In genomic region chr12:119544780-119545625, GRCh38 we compare ENCODE assay signal across 7 cellular contexts. TPM values are rescaled to one million over a fixed set of nuclear protein-coding genes. Genes with fewer than 3 reads are reported as not detected.
DNase-seq lines count a peak whose midpoint lies in the region; ATAC-seq and TF ChIP-seq lines count a peak whose summit lies in the region.

No MANE protein-coding gene starts in this region.

- H4K20me1 ChIP-seq in IMR-90 (ENCODE audit: insufficient read depth, low read length) (no peaks in the 10 kb centered on the region), PC-3 (ENCODE audit: low read length) (no peaks in the 10 kb centered on the region)

- H3K4ac ChIP-seq in IMR-90 (ENCODE audit: low read depth, low read length): no peak overlapping the region

- H3K9me1 ChIP-seq in IMR-90 (ENCODE audit: insufficient read depth, low read length): no peaks in the 10 kb centered on the region

- no peak overlapping the region for H3K23ac ChIP-seq in IMR-90 (ENCODE audit: low read depth, low read length)

- H3K4me1 Mint-ChIP-seq in activated T-cell treated with anti-CD3 and anti-CD28 coated beads, Interleukin-2, amount 50 U/mL, for 24 hours (ENCODE audit: low read depth): no peaks in the 10 kb centered on the region

- no peak for TF ChIP-seq POLR2A in IMR-90 (IDR thresholded peaks at IDR 0.05; ENCODE audit: low read depth, low read length)

- no peak overlapping the region for H3K14ac ChIP-seq in IMR-90 (replicated peaks; ENCODE audit: low read depth, low read length)

- H3K18ac ChIP-seq in IMR-90 (ENCODE audit: low read depth, low read length): no peak overlapping the region

- H3F3A ChIP-seq in PC-3 (ENCODE audit: low read length, unreplicated experiment): no peaks in the 10 kb centered on the region

- H3K9me3 ChIP-seq in IMR-90 (ENCODE audit: control insufficient read depth, insufficient read depth, low read length): no peaks in the 10 kb centered on the region
- H3K9me3 ChIP-seq in PC-3 (ENCODE audit: low read length): no peaks in the 10 kb centered on the region
- no peaks in the 10 kb centered on the region for H3K9me3 ChIP-seq in neutrophil
- no peaks in the 10 kb centered on the region for H3K9me3 ChIP-seq in thoracic aorta

- H2BK15ac ChIP-seq in IMR-90 (ENCODE audit: low read depth, low read length): no peak overlapping the region

- peaks cover 62% of the 10 kb centered on the region for H3K27me3 Mint-ChIP-seq in activated T-cell treated with anti-CD3 and anti-CD28 coated beads, Interleukin-2, amount 50 U/mL, for 24 hours

- H2AK9ac ChIP-seq in IMR-90 (replicated peaks; ENCODE audit: low read depth, low read length, poor library complexity): no peak overlapping the region

- no peaks in the 10 kb centered on the region for H3K27me3 ChIP-seq in IMR-90 (ENCODE audit: control insufficient read depth, insufficient read depth, low read length)
- H3K27me3 ChIP-seq in PC-3 (ENCODE audit: low read length): peaks cover 26% of the 10 kb centered on the region
- no peaks in the 10 kb centered on the region for H3K27me3 ChIP-seq in neutrophil
- H3K27me3 ChIP-seq in thoracic aorta (replicated peaks; ENCODE audit: insufficient read depth): no peaks in the 10 kb centered on the region

- dilution Hi-C loops in IMR-90 (cut with HindIII; ENCODE audit: low sequenced_read_pairs, unreplicated experiment): no loop called here

- no peaks in the 10 kb centered on the region for H3K79me2 ChIP-seq in PC-3 (ENCODE audit: low read length)

- H3K4me3 ChIP-seq in IMR-90 (ENCODE audit: insufficient read depth, low read depth, low read length) (no peak overlapping the region), PC-3 (ENCODE audit: low read length) (no peak overlapping the region), neutrophil (ENCODE audit: low read depth in 1 of 2, low read length in 1 of 2) (no peak overlapping the region), thoracic aorta (no peak overlapping the region)

- CTCF ChIA-PET in IMR-90 (lab: Yijun Ruan, JAX) (interaction anchor here (0.6 kb wide), 1 partner anchor 395 kb away, joined by 5 read pairs; no protein-coding TSS in a partner anchor), PC-3 (lab: Charles Lee) (interaction anchor here (0.5 to 1.3 kb wide), 4 partner anchors 97 to 1167 kb away, joined by 3 to 9 read pairs (median 4); no protein-coding TSS in a partner anchor)

- no TSS peak for BruUV-seq in IMR-90 (replicated peaks; lab: Mats Ljungman, UMichigan)
- no TSS peak for BruUV-seq in PC-3 (replicated peaks; lab: Mats Ljungman, UMichigan)

- H3K56ac ChIP-seq in IMR-90 (ENCODE audit: extremely low read depth, insufficient read depth, low read length): no peak overlapping the region

- no peaks in the 10 kb centered on the region for H3K4me1 ChIP-seq in IMR-90 (ENCODE audit: control insufficient read depth, insufficient read depth, low read length)
- no peaks in the 10 kb centered on the region for H3K4me1 ChIP-seq in PC-3 (ENCODE audit: insufficient read depth, low read length)
- no peaks in the 10 kb centered on the region for H3K4me1 ChIP-seq in neutrophil (ENCODE audit: control insufficient read depth in 1 of 2, insufficient read depth in 1 of 2, low read depth in 1 of 2, low read length in 1 of 2)
- H3K4me1 ChIP-seq in thoracic aorta (ENCODE audit: control insufficient read depth in 1 of 2, low read depth in 2 of 2): no peaks in the 10 kb centered on the region

- H3K4me2 ChIP-seq in IMR-90 (ENCODE audit: low read depth, low read length): no peak overlapping the region
- H3K4me2 ChIP-seq in PC-3 (ENCODE audit: low read length): no peak overlapping the region

- no peaks in the 10 kb centered on the region for H3K79me1 ChIP-seq in IMR-90 (ENCODE audit: low read depth in 1 of 2, low read length in 2 of 2)

- peak; percentile 86 for TF ChIP-seq RAD21 in IMR-90 (IDR thresholded peaks at IDR 0.05; ENCODE audit: low read length)

- peak; percentile 70 for DNase-seq in IMR-90
- DNase-seq in PC-3: peak; percentile 85
- peak; percentile 46 for DNase-seq in activated T-cell treated with anti-CD3 and anti-CD28 coated beads, Interleukin-2, amount 50 U/mL, for 24 hours
- DNase-seq in fibroblast of peridontal ligament (ENCODE audit: extremely low read depth): peak; percentile 86
- DNase-seq in thoracic aorta (ENCODE audit: low spot score): peak; percentile 3

- no peaks in the 10 kb centered on the region for H3K36me3 Mint-ChIP-seq in activated T-cell treated with anti-CD3 and anti-CD28 coated beads, Interleukin-2, amount 50 U/mL, for 24 hours (ENCODE audit: low read depth)

- H3K9me3 Mint-ChIP-seq in activated T-cell treated with anti-CD3 and anti-CD28 coated beads, Interleukin-2, amount 50 U/mL, for 24 hours: no peaks in the 10 kb centered on the region

- no peak overlapping the region for H3K4me3 Mint-ChIP-seq in activated T-cell treated with anti-CD3 and anti-CD28 coated beads, Interleukin-2, amount 50 U/mL, for 24 hours

- no peak overlapping the region for H3K27ac ChIP-seq in IMR-90 (ENCODE audit: insufficient read depth, low read length)
- H3K27ac ChIP-seq in PC-3 (ENCODE audit: low read length): no peak overlapping the region
- no peak overlapping the region for H3K27ac ChIP-seq in neutrophil
- no peak overlapping the region for H3K27ac ChIP-seq in thoracic aorta

- H3K36me3 ChIP-seq in IMR-90 (ENCODE audit: control insufficient read depth, insufficient read depth, low read length): no peaks in the 10 kb centered on the region
- H3K36me3 ChIP-seq in PC-3 (ENCODE audit: low read depth, low read length): no peaks in the 10 kb centered on the region
- no peaks in the 10 kb centered on the region for H3K36me3 ChIP-seq in neutrophil
- H3K36me3 ChIP-seq in thoracic aorta: no peaks in the 10 kb centered on the region

- H4K91ac ChIP-seq in IMR-90 (ENCODE audit: insufficient read depth, low read depth, low read length): no peak overlapping the region

- intact Hi-C loops in IMR-90 (cut with micrococcal nuclease) (loop anchor here (1.0 to 10.0 kb wide), 3 partner anchors 570 to 1168 kb away; no protein-coding TSS in a partner anchor), PC-3 (cut with micrococcal nuclease) (loop anchor here (1.0 to 5.0 kb wide), 4 partner anchors 101 to 1140 kb away; no protein-coding TSS in a partner anchor)

- no CpG with 5 or more reads among the region's 9 CpGs for WGBS in IMR-90 (ENCODE audit: extremely low coverage in 2 of 2, insufficient read length in 1 of 2), 2 experiments

- H2BK5ac ChIP-seq in IMR-90 (ENCODE audit: low read depth, low read length, poor library complexity, severe bottlenecking): no peak overlapping the region

- no peak overlapping the region for H3K9ac ChIP-seq in IMR-90 (ENCODE audit: low read depth, low read length)
- no peak overlapping the region for H3K9ac ChIP-seq in PC-3 (ENCODE audit: low read length)

- in situ Hi-C loops in IMR-90 (cut with MboI; ENCODE audit: low sequenced_read_pairs): loop anchor here (10.0 kb wide), 1 partner anchor 1140 kb away; no protein-coding TSS in a partner anchor

- no peak overlapping the region for H2BK20ac ChIP-seq in IMR-90 (ENCODE audit: low read depth, low read length)

- H3K9me2 ChIP-seq in PC-3 (replicated peaks; ENCODE audit: low read length): no peaks in the 10 kb centered on the region

- no peak overlapping the region for H3K27ac Mint-ChIP-seq in activated T-cell treated with anti-CD3 and anti-CD28 coated beads, Interleukin-2, amount 50 U/mL, for 24 hours

- H2BK120ac ChIP-seq in IMR-90 (ENCODE audit: low read depth, low read length): no peak overlapping the region

- peak; percentile 88 for TF ChIP-seq CTCF in GM12873 (IDR thresholded peaks at IDR 0.05; ENCODE audit: insufficient read depth, low read depth, low read length, missing control alignments)
- peak; percentile 83 for TF ChIP-seq CTCF in IMR-90 (conservative IDR thresholded peaks at IDR 0.05; ENCODE audit: low read depth, low read length)
- TF ChIP-seq CTCF in PC-3 (conservative IDR thresholded peaks at IDR 0.05; ENCODE audit: low read depth, low read length): peak; percentile 93
- TF ChIP-seq CTCF in neutrophil (IDR thresholded peaks at IDR 0.05): peak; percentile 60
- TF ChIP-seq CTCF in thoracic aorta (IDR thresholded peaks at IDR 0.05): peak; percentile 71

- ATAC-seq in IMR-90 (ENCODE audit: low read depth) (peak; percentile 97), PC-3 (peak; percentile 94), thoracic aorta (ENCODE audit: insufficient number of reproducible peaks, low FRiP score, low read depth) (peak; percentile 72)

- POLR2A ChIA-PET in IMR-90 (lab: Charles Lee; ENCODE audit: unreplicated experiment): interaction anchor here (0.6 kb wide), 1 partner anchor 1150 kb away, joined by 10 read pairs; no protein-coding TSS in a partner anchor
- POLR2A ChIA-PET in PC-3 (lab: Charles Lee; ENCODE audit: unreplicated experiment): no interaction called here

- H2AK5ac ChIP-seq in IMR-90 (ENCODE audit: low read depth, low read length): no peak overlapping the region

- H4K8ac ChIP-seq in IMR-90 (ENCODE audit: low read depth in 2 of 2, low read length in 2 of 2): no peak overlapping the region

- no peak overlapping the region for H4K5ac ChIP-seq in IMR-90 (ENCODE audit: low read depth, low read length)

- no peak overlapping the region for H2AFZ ChIP-seq in IMR-90 (replicated peaks; ENCODE audit: low read length, poor library complexity)
- no peak overlapping the region for H2AFZ ChIP-seq in PC-3 (ENCODE audit: low read length)

TF ChIP-seq in IMR-90, 13 proteins besides CTCF, POLR2A, EP300 and RAD21 (continues in another document):
- TF ChIP-seq RCOR1 (IDR thresholded peaks at IDR 0.05; ENCODE audit: insufficient replicate concordance, low read length) (no peak), NFE2L2 (IDR thresholded peaks at IDR 0.05; ENCODE audit: low read depth, low read length) (no peak), ELK1 (IDR thresholded peaks at IDR 0.05; ENCODE audit: borderline replicate concordance, low read depth, low read length) (no peak), MAFK (IDR thresholded peaks at IDR 0.05; ENCODE audit: low read depth, low read length) (no peak), SMC3 (IDR thresholded peaks at IDR 0.05; ENCODE audit: low read depth, low read length) (peak; percentile 56), MAZ (IDR thresholded peaks at IDR 0.05; ENCODE audit: borderline replicate concordance, low read depth, low read length) (no peak)

RNA-seq across cellular contexts. Expression of gene TMEM233, which starts 48.6 kb away (rescaled TPM):
- total RNA-seq in IMR-90 (2012; rRNA removed): not detected in 2 replicates
- not detected in 2 replicates for polyA plus RNA-seq in IMR-90 (2012; rRNA removed)
- not detected in 2 replicates for polyA plus RNA-seq in IMR-90 (2012; cell fraction: cytosol; rRNA removed)
- not detected in 2 replicates for polyA plus RNA-seq in IMR-90 (2012; cell fraction: nucleus; rRNA removed; ENCODE audit: low replicate concordance)
- total RNA-seq in PC-3 (2014; rRNA removed): not detected in 2 replicates
- 1 to 10 TPM in 1 of 2 donors, not detected in 1; 2.7 TPM for total RNA-seq in thoracic aorta

Comparison
In these comparisons a context has a peak if more than half of its experiments do, and no peak if none do; other contexts are left out.
1. DNase-seq: peak in every context shown above with its lines; median percentile 86 in fibroblast of peridontal ligament; 85 in PC-3; 70 in IMR-90; 46 in activated T-cell treated with anti-CD3 and anti-CD28 coated beads, Interleukin-2, amount 50 U/mL, for 24 hours; 3 in thoracic aorta.